In the genomic region with DNA sequence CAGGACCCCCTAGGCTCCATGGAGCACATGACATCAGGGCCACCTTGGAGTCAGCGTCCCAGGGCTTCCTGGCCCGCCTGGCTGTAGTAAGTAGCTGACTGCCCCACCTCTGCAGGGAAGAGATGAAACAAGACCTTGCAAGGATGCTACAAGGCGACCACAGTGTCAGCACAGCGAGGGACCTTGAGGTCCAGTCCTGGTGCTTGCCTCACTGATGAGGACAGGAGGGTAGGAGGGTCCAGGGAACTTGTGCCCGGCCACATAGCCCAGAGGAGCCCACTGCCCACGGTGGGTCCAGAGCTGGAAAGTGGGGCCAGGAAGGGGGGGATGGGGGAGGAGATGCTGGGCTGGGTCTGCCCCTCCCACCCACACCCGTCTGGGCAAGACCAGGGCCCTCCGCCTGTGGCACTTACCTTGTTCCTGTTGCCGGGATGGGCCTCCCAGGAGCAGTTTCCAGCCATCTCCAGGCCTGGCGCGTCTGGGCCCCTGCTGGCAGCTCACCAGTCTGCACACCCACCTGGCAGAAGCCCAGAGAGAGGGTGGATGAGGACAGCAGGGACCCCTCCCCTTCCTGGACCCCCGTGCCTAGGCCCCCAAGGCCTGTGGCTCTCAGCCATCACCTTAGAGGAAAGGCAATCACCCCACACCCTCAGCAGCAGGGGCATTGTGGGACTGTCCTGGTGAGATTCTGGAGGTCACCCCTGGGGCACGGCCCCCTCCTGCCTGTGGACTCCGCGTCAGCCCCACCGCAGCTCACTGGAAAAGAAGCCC, we compare ENCODE assay signal across 15 cellular contexts. TPM values are rescaled to one million over a fixed set of nuclear protein-coding genes. Genes with fewer than 3 reads are reported as not detected.
DNase-seq lines count a peak whose midpoint lies in the region; ATAC-seq, FAIRE-seq and TF ChIP-seq lines count a peak whose summit lies in the region.
"Had no signal": no experiment of that assay in that cellular context is flagged by ENCODE, and none has a peak within 500 bp of the region (broad histone marks: within the 10 kb centered on the region; RNA-seq: fewer than 3 reads in every experiment).

No MANE protein-coding gene starts in this region.

- no peak overlapping the region for H3K4me3 ChIP-seq in H1 (ENCODE audit: extremely low read depth in 1 of 4, insufficient read depth in 2 of 4, low read depth in 3 of 4, low read length in 4 of 4)
- H3K4me3 ChIP-seq in muscle layer of duodenum (ENCODE audit: low read depth in 1 of 2, low read length in 2 of 2): peak overlapping the region; percentile 73 to 93
- H3K4me3 ChIP-seq in thyroid gland (replicated peaks in 1 of 3): no peak overlapping the region
- H3K4me3 ChIP-seq: MG63, SJCRH30 had no signal

- peaks cover 7 to 41% (median 27%) of the 10 kb centered on the region in 4 experiments for H3K4me1 ChIP-seq in H1 (replicated peaks in 1 of 4; ENCODE audit: control insufficient read depth in 3 of 4, insufficient read depth in 4 of 4, low read length in 3 of 4)
- peaks cover 5 to 69% of the 10 kb centered on the region in 2 donors for H3K4me1 ChIP-seq in muscle layer of duodenum (ENCODE audit: control insufficient read depth in 1 of 2, insufficient read depth in 2 of 2, low read length in 2 of 2)
- H3K4me1 ChIP-seq in thyroid gland: peaks cover 0 to 40% of the 10 kb centered on the region in 2 donors

- no peaks in the 10 kb centered on the region for H3K9me3 ChIP-seq in H1 (ENCODE audit: insufficient read depth in 2 of 2, low read depth in 1 of 2, low read length in 1 of 2)
- H3K9me3 ChIP-seq in muscle layer of duodenum (ENCODE audit: control insufficient read depth in 1 of 2, low read length in 2 of 2): no peaks in the 10 kb centered on the region
- no peaks in the 10 kb centered on the region for H3K9me3 ChIP-seq in thyroid gland
- H3K9me3 ChIP-seq: MG63, SJCRH30 had no signal

- H2AK5ac ChIP-seq in H1 (ENCODE audit: low read depth, low read length): no peak overlapping the region

- no peak overlapping the region for H2BK20ac ChIP-seq in H1 (ENCODE audit: low read length)

- H3K79me1 ChIP-seq in H1 (ENCODE audit: low read depth, low read length): no peaks in the 10 kb centered on the region

- no peak overlapping the region for H2BK15ac ChIP-seq in H1 (ENCODE audit: low read length)

- H4K91ac ChIP-seq in H1 (replicated peaks; ENCODE audit: insufficient read length, low read length): peak overlapping the region; percentile 32

- peak overlapping the region; percentile 18; the same call in 1 of the 2 replicates for H2BK12ac ChIP-seq in H1 (ENCODE audit: low read depth, low read length)

- no peaks in the 10 kb centered on the region for H3K4me1 Mint-ChIP-seq in activated CD8-positive, alpha-beta T cell treated with anti-CD3 and anti-CD28 coated beads for 36 hours (ENCODE audit: low read depth)

- DNase-seq in NCI-H69 (lab: John Stamatoyannopoulos, UW): peak; percentile 17
- no peak for DNase-seq in H1 (ENCODE audit: low read depth in 1 of 2, low spot score in 2 of 2)
- no peak for DNase-seq in thyroid gland
- no peak for DNase-seq in activated CD8-positive, alpha-beta T cell treated with anti-CD3 and anti-CD28 coated beads for 36 hours
- DNase-seq: activated CD4-positive, alpha-beta T cell treated with anti-CD3 and anti-CD28 coated beads for 4 hours; activated naive CD4-positive, alpha-beta T cell treated with Interleukin-2 at 50 U/mL for 16 hours; NCI-H510A had no signal

- H3K36me3 ChIP-seq in H1 (ENCODE audit: control insufficient read depth in 2 of 4, insufficient read depth in 4 of 4, low read length in 3 of 4): no peaks in the 10 kb centered on the region; a peak in 1 of 8 replicates
- peaks cover 7 to 29% of the 10 kb centered on the region in 2 donors for H3K36me3 ChIP-seq in muscle layer of duodenum (ENCODE audit: control insufficient read depth in 1 of 2, insufficient read depth in 2 of 2, low read length in 2 of 2)
- no peaks in the 10 kb centered on the region for H3K36me3 ChIP-seq in thyroid gland
- H3K36me3 ChIP-seq: MG63, SJCRH30 had no signal

- no peak overlapping the region for H3K56ac ChIP-seq in H1 (replicated peaks; ENCODE audit: insufficient read length, low read depth, low read length)

- H3K79me2 ChIP-seq in H1 (ENCODE audit: control insufficient read depth in 1 of 2, insufficient read depth in 2 of 2, low read length in 2 of 2): no peaks in the 10 kb centered on the region

- no peak overlapping the region; the same call in 1 of the 2 replicates for H4K8ac ChIP-seq in H1 (ENCODE audit: extremely low read depth, insufficient read depth, low read length)

- POLR2A ChIA-PET in H1 (lab: Charles Lee; ENCODE audit: partially characterized antibody): interaction anchor here (0.6 kb wide), 1 partner anchor 257 kb away, joined by 4 read pairs; no protein-coding TSS in a partner anchor
- POLR2A ChIA-PET in activated CD8-positive, alpha-beta T cell treated with anti-CD3 and anti-CD28 coated beads for 36 hours (lab: Charles Lee): no interaction called here

- H4K5ac ChIP-seq in H1 (ENCODE audit: insufficient read length, low read depth, low read length): no peak overlapping the region

- 79% methylated on average over 8 of the region's 16 CpGs; no CpG with 5 or more reads in 1 of the 2 experiments for WGBS in H1 (ENCODE audit: extremely low coverage in 1 of 2, insufficient coverage in 1 of 2, insufficient read length in 1 of 2, insufficient replicate concordance in 2 of 2, low coverage in 1 of 2, low lambda C conversion rate in 2 of 2, missing lambda C conversion rate in 1 of 2), 2 experiments
- 67 to 83% methylated on average over 3 to 14 of the region's 16 CpGs for WGBS in thyroid gland, 2 donors

- FAIRE-seq in H1 (lab: Jason Lieb, UNC): no peak
- FAIRE-seq: colon had no signal

- H3K4ac ChIP-seq in H1 (replicated peaks; ENCODE audit: insufficient read length, low read depth, low read length): no peak overlapping the region

- no peaks in the 10 kb centered on the region for H3K36me3 Mint-ChIP-seq in activated CD8-positive, alpha-beta T cell treated with anti-CD3 and anti-CD28 coated beads for 36 hours (ENCODE audit: low read depth)

- no peaks in the 10 kb centered on the region for H4K20me1 ChIP-seq in H1 (replicated peaks in 1 of 2; ENCODE audit: control insufficient read depth in 1 of 2, insufficient read depth in 2 of 2, low read length in 2 of 2)

- no peak overlapping the region for H3K18ac ChIP-seq in H1 (ENCODE audit: extremely low read depth, low read length)

- H3K4me3 Mint-ChIP-seq in activated CD8-positive, alpha-beta T cell treated with anti-CD3 and anti-CD28 coated beads for 36 hours: no peak overlapping the region

- no peak overlapping the region for H3K27ac Mint-ChIP-seq in activated CD8-positive, alpha-beta T cell treated with anti-CD3 and anti-CD28 coated beads for 36 hours

- H2BK120ac ChIP-seq in H1 (replicated peaks; ENCODE audit: low read depth, low read length): no peak overlapping the region

- TF ChIP-seq CTCF in H1 (IDR thresholded peaks at IDR 0.05; ENCODE audit: control extremely low read depth in 1 of 3, insufficient read depth in 1 of 3, low read depth in 1 of 3, low read length in 3 of 3): no peak
- TF ChIP-seq CTCF in thyroid gland (IDR thresholded peaks at IDR 0.05): no peak
- no peak for TF ChIP-seq CTCF in activated CD8-positive, alpha-beta T cell treated with anti-CD3 and anti-CD28 coated beads for 36 hours (IDR thresholded peaks at IDR 0.05)

- no peak overlapping the region for H3K23ac ChIP-seq in H1 (ENCODE audit: insufficient read length)

- no peak for TF ChIP-seq EP300 in H1 (IDR thresholded peaks at IDR 0.05; ENCODE audit: borderline replicate concordance in 1 of 2, low read depth in 2 of 2, low read length in 2 of 2)

- no peak overlapping the region for H3K14ac ChIP-seq in H1 (ENCODE audit: insufficient read length)

- H3K4me2 ChIP-seq in H1 (ENCODE audit: insufficient read depth in 1 of 2, low read depth in 2 of 2, low read length in 2 of 2): no peak overlapping the region

- H2AFZ ChIP-seq in H1 (ENCODE audit: low read length): no peak overlapping the region

- H2BK5ac ChIP-seq in H1 (ENCODE audit: low read depth, low read length): peak overlapping the region; percentile 60; the same call in 1 of the 2 replicates

- H3K27ac ChIP-seq in H1 (ENCODE audit: low read depth, low read length) (no peak overlapping the region), muscle layer of duodenum (ENCODE audit: low read length) (peak overlapping the region; percentile 90), thyroid gland (peak overlapping the region in 2 of 3 donors; percentile 36 to 54)
- H3K27ac ChIP-seq: SJCRH30 had no signal

- no peak overlapping the region for H3K9ac ChIP-seq in H1 (replicated peaks in 1 of 4; ENCODE audit: extremely low read depth in 1 of 4, low read depth in 3 of 4, low read length in 3 of 4)

- no peak for ATAC-seq in activated CD8-positive, alpha-beta T cell treated with anti-CD3 and anti-CD28 coated beads for 36 hours
- ATAC-seq in HG02852 (IDR thresholded peaks at IDR 0.05; ENCODE audit: unreplicated experiment) (no peak), HG03521 (IDR thresholded peaks at IDR 0.05; ENCODE audit: unreplicated experiment) (no peak)

- H3K9me3 Mint-ChIP-seq in activated CD8-positive, alpha-beta T cell treated with anti-CD3 and anti-CD28 coated beads for 36 hours: no peaks in the 10 kb centered on the region

- CTCF ChIA-PET in H1 (lab: Charles Lee; ENCODE audit: partially characterized antibody): interaction anchor here (0.9 to 2.6 kb wide), 4 partner anchors 9 to 55 kb away, joined by 3 to 6 read pairs (median 4); no protein-coding TSS in a partner anchor
- CTCF ChIA-PET in activated CD8-positive, alpha-beta T cell treated with anti-CD3 and anti-CD28 coated beads for 36 hours (lab: Charles Lee): no interaction called here

- peaks cover 23% of the 10 kb centered on the region for H3K27me3 Mint-ChIP-seq in activated CD8-positive, alpha-beta T cell treated with anti-CD3 and anti-CD28 coated beads for 36 hours

- TF ChIP-seq POLR2A in H1 (IDR thresholded peaks at IDR 0.05; ENCODE audit: control extremely low read depth in 1 of 2, low read depth in 2 of 2, low read length in 2 of 2) (no peak), thyroid gland (IDR thresholded peaks at IDR 0.05) (no peak)

- H3K27me3 ChIP-seq in H1 (replicated peaks in 1 of 4; ENCODE audit: control insufficient read depth in 3 of 4, extremely low read depth in 1 of 4, insufficient read depth in 3 of 4, low read length in 3 of 4): peaks cover 0 to 4% (median 0%) of the 10 kb centered on the region in 4 experiments; a peak in 4 of 7 replicates
- H3K27me3 ChIP-seq in muscle layer of duodenum (ENCODE audit: low read depth, low read length): peaks cover 11% of the 10 kb centered on the region
- H3K27me3 ChIP-seq in thyroid gland: peaks cover 4% of the 10 kb centered on the region
- H3K27me3 ChIP-seq: MG63, SJCRH30 had no signal

- intact Hi-C loops in thyroid gland (cut with DNase I): no loop called here
- intact Hi-C loops in activated CD8-positive, alpha-beta T cell treated with anti-CD3 and anti-CD28 coated beads for 36 hours (cut with micrococcal nuclease): no loop called here

- peaks cover 15% of the 10 kb centered on the region; the same call in 1 of the 2 replicates for H3K23me2 ChIP-seq in H1 (ENCODE audit: low read depth, low read length)

- TF ChIP-seq RAD21 in H1 (IDR thresholded peaks at IDR 0.05 in 1 of 2, conservative IDR thresholded peaks at IDR 0.05 in 1 of 2; ENCODE audit: low read depth in 2 of 2, low read length in 2 of 2): no peak

RNA-seq across cellular contexts. Expression of a gene that starts 3.4 kb away (rescaled TPM):
- 11.0 and 11.9 TPM in 2 replicates for total RNA-seq in H1 (2021; fragmentation: NEBNext Ultra II Directional; extraction: Animal tissue kit (Norgen Biotek cat#: 25700))
- polyA plus RNA-seq in H1 (2011; rRNA removed): 7.5 and 12.2 TPM in 2 replicates
- polyA plus RNA-seq in H1 (2011; cell fraction: cytosol; rRNA removed): 7.1 TPM
- 7.9 TPM for polyA plus RNA-seq in H1 (2011; cell fraction: nucleus; rRNA removed)
- polyA plus RNA-seq in H1 (2012, experiment 1 of 2): 6.8 to 11.3 TPM (median 8.2 TPM) in 4 replicates
- polyA plus RNA-seq in H1 (2012, experiment 2 of 2): 13.9 TPM
- 11.8 TPM for polyA plus RNA-seq in H1 (2013, experiment 1 of 2)
- 12.8 TPM for polyA plus RNA-seq in H1 (2013, experiment 2 of 2)
- 4.3 and 5.4 TPM in 2 replicates for polyA minus RNA-seq in H1 (2011; rRNA and poly(A)+ RNA removed)
- polyA minus RNA-seq in H1 (2011; cell fraction: cytosol; rRNA and poly(A)+ RNA removed): 6.4 TPM
- polyA minus RNA-seq in H1 (2011; cell fraction: nucleus; rRNA and poly(A)+ RNA removed): 7.7 TPM
- total RNA-seq in thyroid gland: 1 to 10 TPM; 5.0 to 7.6 (median 6.6) TPM
- not detected for total RNA-seq in activated CD8-positive, alpha-beta T cell treated with anti-CD3 and anti-CD28 coated beads for 36 hours
- total RNA-seq: pulmonary artery endothelial cell had no signal

RNA-seq across cellular contexts. Expression of a gene that starts 28.8 kb away (rescaled TPM):
- not detected in 2 replicates for total RNA-seq in H1 (2021; fragmentation: NEBNext Ultra II Directional; extraction: Animal tissue kit (Norgen Biotek cat#: 25700))
- polyA plus RNA-seq in H1 (2011; rRNA removed): not detected in 2 replicates
- not detected for polyA plus RNA-seq in H1 (2011; cell fraction: cytosol; rRNA removed)
- polyA plus RNA-seq in H1 (2011; cell fraction: nucleus; rRNA removed): not detected
- not detected in 4 replicates for polyA plus RNA-seq in H1 (2012, experiment 1 of 2)
- not detected for polyA plus RNA-seq in H1 (2012, experiment 2 of 2)
- not detected for polyA plus RNA-seq in H1 (2013, experiment 1 of 2)
- not detected for polyA plus RNA-seq in H1 (2013, experiment 2 of 2)
- 0.24 TPM in 1 of 2 replicates, not detected in the other for polyA minus RNA-seq in H1 (2011; rRNA and poly(A)+ RNA removed)
- not detected for polyA minus RNA-seq in H1 (2011; cell fraction: cytosol; rRNA and poly(A)+ RNA removed)
- not detected for polyA minus RNA-seq in H1 (2011; cell fraction: nucleus; rRNA and poly(A)+ RNA removed)
- not detected for total RNA-seq in thyroid gland
- not detected for total RNA-seq in activated CD8-positive, alpha-beta T cell treated with anti-CD3 and anti-CD28 coated beads for 36 hours
- total RNA-seq: Calu3, pulmonary artery endothelial cell, SJCRH30 had no signal

RNA-seq across cellular contexts. Expression of a gene that starts 39.1 kb away (rescaled TPM):
- 16.3 and 18.6 TPM in 2 replicates for total RNA-seq in H1 (2021; fragmentation: NEBNext Ultra II Directional; extraction: Animal tissue kit (Norgen Biotek cat#: 25700))
- polyA plus RNA-seq in H1 (2011; rRNA removed): 9.7 and 16.8 TPM in 2 replicates
- 10.5 TPM for polyA plus RNA-seq in H1 (2011; cell fraction: cytosol; rRNA removed)
- 68.1 TPM for polyA plus RNA-seq in H1 (2011; cell fraction: nucleus; rRNA removed)
- polyA plus RNA-seq in H1 (2012, experiment 1 of 2): 9.3 to 14.4 TPM (median 12.9 TPM) in 4 replicates
- polyA plus RNA-seq in H1 (2012, experiment 2 of 2): 9.0 TPM
- 15.5 TPM for polyA plus RNA-seq in H1 (2013, experiment 1 of 2)
- 14.1 TPM for polyA plus RNA-seq in H1 (2013, experiment 2 of 2)
- polyA minus RNA-seq in H1 (2011; rRNA and poly(A)+ RNA removed): 12.6 and 14.2 TPM in 2 replicates
- 8.7 TPM for polyA minus RNA-seq in H1 (2011; cell fraction: cytosol; rRNA and poly(A)+ RNA removed)
- 23.8 TPM for polyA minus RNA-seq in H1 (2011; cell fraction: nucleus; rRNA and poly(A)+ RNA removed)
- 10 to 100 TPM; 10.5 to 30.4 (median 13.7) TPM for total RNA-seq in thyroid gland
- total RNA-seq in activated CD8-positive, alpha-beta T cell treated with anti-CD3 and anti-CD28 coated beads for 36 hours: 10 to 100 TPM; 16.0 to 17.0 TPM

Comparison
In these comparisons a context has a peak if more than half of its experiments do, and no peak if none do; other contexts are left out.
1. H3K4me3 ChIP-seq: peak in muscle layer of duodenum (2 of 2); none in H1 (0 of 4) and thyroid gland (0 of 3).
2. RNA of a gene that starts 3.4 kb away (total RNA-seq): 11.0 to 11.9 TPM in H1 and 5.0 to 7.6 TPM in thyroid gland; not detected in activated CD8-positive, alpha-beta T cell treated with anti-CD3 and anti-CD28 coated beads for 36 hours; every median in the first group is over 4 times any median in the second.